2 cellular contexts compared by ENCODE assay signal in genomic region chrX:33218819-33219218, GRCh38.
TF ChIP-seq lines count a peak whose summit lies in the region.

No MANE protein-coding gene starts in this region.

TF ChIP-seq in HepG2, 621 proteins besides CTCF, POLR2A, EP300 and RAD21:
- peak; percentile 48; the same call in 1 of the 2 replicates for TF ChIP-seq MAFF (IDR thresholded peaks at IDR 0.05; ENCODE audit: low read depth, low read length)
- peak in 1 of 2 experiments; percentile 59; a peak in 2 of 4 replicates for TF ChIP-seq MAFK (conservative IDR thresholded peaks at IDR 0.05 in 1 of 2, IDR thresholded peaks at IDR 0.05 in 1 of 2; ENCODE audit: low read length in 2 of 2)
- no peak for TF ChIP-seq ZFAT (CRISPR knock-in tag; conservative IDR thresholded peaks at IDR 0.05)
TF ChIP-seq in HepG2: peak in this region for 2.

TF ChIP-seq in K562, 482 proteins besides CTCF, POLR2A, EP300 and RAD21:
- TF ChIP-seq THRAP3 (IDR thresholded peaks at IDR 0.05; ENCODE audit: borderline replicate concordance) (no peak), ZNF551 (CRISPR knock-in tag; IDR thresholded peaks at IDR 0.05) (no peak), C11orf30 (IDR thresholded peaks at IDR 0.05; ENCODE audit: low read depth) (0 out of 2 replicates have a peak, but pooled peaks have one; percentile 6), JUN (IDR thresholded peaks at IDR 0.05; ENCODE audit: borderline replicate concordance, low read depth, low read length) (no peak), JUN (CRISPR knock-in tag; IDR thresholded peaks at IDR 0.05; ENCODE audit: borderline replicate concordance) (no peak), RBM17 (IDR thresholded peaks at IDR 0.05; ENCODE audit: borderline replicate concordance, low read depth, low read length) (no peak), ZNF316 (IDR thresholded peaks at IDR 0.05) (peak; percentile 25; the same call in 1 of the 2 replicates), LCOR (CRISPR knock-in tag; IDR thresholded peaks at IDR 0.05) (no peak), CTCFL (IDR thresholded peaks at IDR 0.05; ENCODE audit: borderline replicate concordance, insufficient read depth, low read depth, low read length, poor library complexity, severe bottlenecking) (no peak), THAP7 (CRISPR knock-in tag; IDR thresholded peaks at IDR 0.05) (no peak), SMARCE1 (IDR thresholded peaks at IDR 0.05) (no peak)
